In the genomic region with DNA sequence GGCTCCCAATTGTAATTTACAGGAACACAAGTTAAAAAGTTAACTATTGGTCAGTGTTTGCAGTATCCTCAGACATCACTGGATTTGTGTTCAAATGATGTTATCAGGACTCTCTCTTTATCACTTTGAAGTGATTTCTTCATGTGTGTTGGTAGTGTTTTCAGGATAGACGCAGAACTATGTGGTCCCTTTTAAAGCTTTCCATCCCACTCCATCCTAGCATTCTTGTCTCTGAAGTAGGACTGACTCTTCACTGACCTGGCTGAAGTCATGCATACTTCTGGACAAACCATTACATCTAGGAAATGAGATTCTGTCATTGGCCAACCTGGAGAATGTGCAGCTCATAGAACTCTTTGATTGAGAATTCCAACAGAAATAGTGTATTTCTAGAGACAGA, we compare ENCODE assay signal across 19 cellular contexts.
"Had no signal": no experiment of that assay in that cellular context is flagged by ENCODE, and none has a peak within 500 bp of the region (broad histone marks: within the 10 kb centered on the region; RNA-seq: fewer than 3 reads in every experiment).

No MANE protein-coding gene starts in this region.

- ATAC-seq: activated CD4-positive, CD25-positive, alpha-beta regulatory T cell treated with anti-CD3 and anti-CD28 coated beads, Interleukin-2, amount 50 U/mL, for 24 hours; activated naive CD8-positive, alpha-beta T cell treated with anti-CD3 and anti-CD28 coated beads, Interleukin-2, amount 50 U/mL, for 24 hours; activated T-helper 17 cell treated with anti-CD3 and anti-CD28 coated beads, Interleukin-2, amount 50 U/mL, for 72 hours; body of pancreas; heart right ventricle; left lobe of liver; natural killer cell; stimulated activated naive CD8-positive, alpha-beta T cell treated with anti-CD3 and anti-CD28 coated beads, Interleukin-15, Interleukin-2, amounts not matched to agents 100 U/mL and 50 U/mL, for 24 hours; T-cell had no signal

- DNase-seq: activated naive CD4-positive, alpha-beta T cell treated with Interleukin-2 at 50 U/mL for 16 hours; activated naive CD8-positive, alpha-beta T cell treated with anti-CD3 and anti-CD28 coated beads, Interleukin-2, amount 50 U/mL, for 24 hours; body of pancreas; cortex of kidney; effector CD4-positive, alpha-beta T cell; esophagus squamous epithelium; heart right ventricle; natural killer cell; right cardiac atrium; small intestine; stimulated activated naive CD8-positive, alpha-beta T cell treated with anti-CD3 and anti-CD28 coated beads, Interleukin-15, Interleukin-2, amounts not matched to agents 100 U/mL and 50 U/mL, for 24 hours; T-cell; T-helper 9 cell; transverse colon had no signal

- H3K27me3 ChIP-seq: body of pancreas, esophagus squamous epithelium, heart right ventricle, neutrophil, transverse colon, vagina had no signal

- H3K36me3 ChIP-seq: neutrophil had no signal

- H3K27ac ChIP-seq: body of pancreas, esophagus squamous epithelium, heart right ventricle, neutrophil, transverse colon, vagina had no signal

- H3K9me3 ChIP-seq: body of pancreas, esophagus squamous epithelium, heart right ventricle, neutrophil, transverse colon, vagina had no signal

- H3K4me3 ChIP-seq: body of pancreas, esophagus squamous epithelium, heart right ventricle, transverse colon, vagina had no signal

- H3K4me1 ChIP-seq: esophagus squamous epithelium, transverse colon, vagina had no signal
